Comparison of ENCODE assay signal across 8 cellular contexts in genomic region chr2:160970052-160970846, GRCh38.
DNase-seq lines count a peak whose midpoint lies in the region; ATAC-seq and TF ChIP-seq lines count a peak whose summit lies in the region.

No MANE protein-coding gene starts in this region.

- H3K4me1 ChIP-seq in SJCRH30 (peaks cover 14% of the 10 kb centered on the region), fibroblast of lung (ENCODE audit: control insufficient read depth, extremely low read depth, insufficient read depth, low read length) (no peaks in the 10 kb centered on the region)

- peak; percentile 73 to 78 for TF ChIP-seq CTCF in fibroblast of lung (conservative IDR thresholded peaks at IDR 0.05 in 1 of 2, IDR thresholded peaks at IDR 0.05 in 1 of 2; ENCODE audit: low read depth in 1 of 2, low read length in 2 of 2)
- peak; percentile 83 for TF ChIP-seq CTCF in neural crest cell (conservative IDR thresholded peaks at IDR 0.05)

- no peaks in the 10 kb centered on the region for H3K36me3 Mint-ChIP-seq in neural crest cell (ENCODE audit: low read depth)

- H3K4me3 ChIP-seq in SJCRH30 (peak overlapping the region; percentile 54), fibroblast of lung (replicated peaks in 1 of 4; ENCODE audit: control extremely low read depth in 1 of 4, insufficient read depth in 1 of 4, low read depth in 3 of 4, low read length in 4 of 4) (no peak overlapping the region)

- peak overlapping the region; percentile 33 for H3K4me2 ChIP-seq in fibroblast of lung (ENCODE audit: extremely low read depth, insufficient read depth, low read length)

- peak overlapping the region; percentile 41 for H3K4me3 Mint-ChIP-seq in neural crest cell

- H3K27me3 Mint-ChIP-seq in neural crest cell (ENCODE audit: low read depth) = no peaks in the 10 kb centered on the region

- peak overlapping the region; percentile 62 for H3K27ac ChIP-seq in SJCRH30
- peak overlapping the region; percentile 58 for H3K27ac ChIP-seq in fibroblast of lung (ENCODE audit: insufficient read depth, low read length)

- H2AFZ ChIP-seq in fibroblast of lung (ENCODE audit: low read length) = peak overlapping the region; percentile 59

- peak overlapping the region; percentile 74 for H3K27ac Mint-ChIP-seq in neural crest cell (ENCODE audit: unreplicated experiment)

- H3K27me3 ChIP-seq in SJCRH30 (no peaks in the 10 kb centered on the region), fibroblast of lung (ENCODE audit: control insufficient read depth, insufficient read depth, low read length) (no peaks in the 10 kb centered on the region)

- no peaks in the 10 kb centered on the region for H3K9me3 ChIP-seq in SJCRH30 (replicated peaks)
- no peaks in the 10 kb centered on the region for H3K9me3 ChIP-seq in fibroblast of lung (ENCODE audit: control insufficient read depth, insufficient read depth, low read depth, low read length)

- DNase-seq in DMS 273 (lab: John Stamatoyannopoulos, UW; ENCODE audit: unreplicated experiment) = peak; percentile 76
- DNase-seq in HuH-7 (ENCODE audit: low spot score) = peak; percentile 42
- peak; percentile 58 to 84 for DNase-seq in SJCRH30
- DNase-seq in fibroblast of lung (ENCODE audit: low read depth in 2 of 2) = peak; percentile 78 to 90
- peak; percentile 21 for DNase-seq in neural crest cell (ENCODE audit: low read depth, low spot score)

- ATAC-seq in HG02798 (IDR thresholded peaks at IDR 0.05; ENCODE audit: poor library complexity, unreplicated experiment) (no peak), GM18870 (IDR thresholded peaks at IDR 0.05; ENCODE audit: unreplicated experiment) (no peak), GM19452 (IDR thresholded peaks at IDR 0.05; ENCODE audit: unreplicated experiment) (no peak)

- no peaks in the 10 kb centered on the region for H3K9me3 Mint-ChIP-seq in neural crest cell

- H3K79me2 ChIP-seq in fibroblast of lung (ENCODE audit: control insufficient read depth, insufficient read depth, low read length) = no peaks in the 10 kb centered on the region

- no peaks in the 10 kb centered on the region for H4K20me1 ChIP-seq in fibroblast of lung (ENCODE audit: control insufficient read depth, extremely low read depth, insufficient read depth, low read length)

- H3K9ac ChIP-seq in fibroblast of lung (ENCODE audit: insufficient read depth, low read length) = no peak overlapping the region

- peaks cover 6% of the 10 kb centered on the region for H3K4me1 Mint-ChIP-seq in neural crest cell

- H3K36me3 ChIP-seq in SJCRH30 (no peaks in the 10 kb centered on the region), fibroblast of lung (ENCODE audit: control insufficient read depth, insufficient read depth, low read length) (no peaks in the 10 kb centered on the region)

Comparison
In these comparisons a context has a peak if more than half of its experiments do, and no peak if none do; other contexts are left out.
1. DNase-seq: peak in every context shown above with its lines; median percentile 84 in fibroblast of lung; 76 in DMS 273; 71 in SJCRH30; 42 in HuH-7; 21 in neural crest cell.